ENCODE assay signal across 10 cellular contexts in the genomic region with DNA sequence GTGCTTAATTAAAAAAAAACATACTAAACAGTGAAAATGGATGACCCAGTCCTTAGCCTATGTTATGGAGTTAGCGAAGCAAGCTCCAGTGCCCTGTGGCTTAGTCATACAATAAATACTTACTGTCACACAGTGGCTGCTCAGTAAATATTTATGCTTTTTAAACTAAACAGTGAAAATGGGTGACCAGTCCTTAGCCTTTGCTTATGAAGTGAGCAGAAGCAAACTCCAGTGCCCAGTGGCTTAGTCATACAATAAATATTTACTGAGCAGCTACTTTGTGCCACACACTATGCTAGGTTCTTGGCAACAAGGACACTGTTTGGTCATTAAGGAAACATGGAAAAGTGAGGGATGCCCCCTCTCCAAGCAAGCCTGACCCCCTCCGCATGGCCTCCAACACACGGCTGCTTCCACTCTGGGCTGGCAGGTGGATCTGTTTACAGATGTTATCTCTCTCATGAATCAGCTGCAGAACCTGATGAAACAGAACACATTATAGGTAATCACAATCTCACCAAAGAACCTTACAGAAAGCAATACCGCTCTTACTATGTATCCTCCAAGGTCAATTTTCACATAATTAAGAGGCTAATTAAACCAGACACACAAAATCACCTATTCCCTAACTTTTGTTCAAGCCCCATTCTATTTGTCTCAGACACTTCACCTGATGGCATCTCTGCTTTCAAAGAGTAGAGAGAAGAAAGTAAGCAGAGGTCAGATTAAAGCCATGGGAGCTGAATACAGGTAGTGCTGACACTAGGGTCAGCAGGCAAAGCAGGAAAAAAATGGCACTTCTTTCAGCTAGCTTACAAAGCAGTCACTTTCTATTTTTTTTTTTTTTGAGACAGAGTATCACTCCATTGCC. TPM values are rescaled to one million over a fixed set of nuclear protein-coding genes. Genes with fewer than 3 reads are reported as not detected.
DNase-seq lines count a peak whose midpoint lies in the region; ATAC-seq, FAIRE-seq and TF ChIP-seq lines count a peak whose summit lies in the region.
"Had no signal": no experiment of that assay in that cellular context is flagged by ENCODE, and none has a peak within 500 bp of the region (broad histone marks: within the 10 kb centered on the region; RNA-seq: fewer than 3 reads in every experiment).

No MANE protein-coding gene starts in this region.

- BruUV-seq in A673 (replicated peaks; lab: Mats Ljungman, UMichigan) = no TSS peak

- no peaks in the 10 kb centered on the region; a peak in 1 of 4 replicates for H3K4me1 ChIP-seq in SK-N-SH (ENCODE audit: control insufficient read depth in 1 of 2, insufficient read depth in 2 of 2, low read depth in 1 of 2, low read length in 1 of 2)
- peaks cover 24% of the 10 kb centered on the region for H3K4me1 ChIP-seq in SJSA1 (replicated peaks)
- H3K4me1 ChIP-seq in A673 (ENCODE audit: insufficient read depth, low read length, poor library complexity, severe bottlenecking) = no peaks in the 10 kb centered on the region

- no peak overlapping the region for H3K4me3 ChIP-seq in SK-N-SH (ENCODE audit: low read depth in 2 of 2, low read length in 1 of 2)
- H3K4me3 ChIP-seq in SJSA1 = no peak overlapping the region
- no peak overlapping the region for H3K4me3 ChIP-seq in foreskin fibroblast (ENCODE audit: low read depth in 1 of 2, low read length in 2 of 2)
- no peak overlapping the region for H3K4me3 ChIP-seq in A673 (ENCODE audit: low read depth, low read length, poor library complexity, severe bottlenecking)
- H3K4me3 ChIP-seq: BLaER1 had no signal

- H3K79me2 ChIP-seq in SK-N-SH (ENCODE audit: insufficient read depth) = no peaks in the 10 kb centered on the region

- CTCF ChIA-PET in SK-N-SH (lab: Yijun Ruan, JAX) (interaction anchor here (1.7 kb wide), 1 partner anchor 22 kb away, joined by 6 read pairs; no protein-coding TSS in a partner anchor), A673 (lab: Charles Lee) (interaction anchor here (0.6 kb wide), 1 partner anchor 78 kb away, joined by 3 read pairs; no protein-coding TSS in a partner anchor)

- peaks cover 17 to 54% of the 10 kb centered on the region in 2 experiments for H3K36me3 ChIP-seq in SK-N-SH (replicated peaks in 1 of 2; ENCODE audit: control insufficient read depth in 1 of 2, insufficient read depth in 2 of 2, low read length in 1 of 2)
- peaks cover 45% of the 10 kb centered on the region for H3K36me3 ChIP-seq in SJSA1
- H3K36me3 ChIP-seq in A673 (ENCODE audit: insufficient read depth, low read length, poor library complexity, severe bottlenecking) = peaks cover 35% of the 10 kb centered on the region

- no peak overlapping the region for H3K4me2 ChIP-seq in SK-N-SH
- H3K4me2 ChIP-seq: BLaER1 had no signal

- peak; percentile 74 for ATAC-seq in SK-N-SH treated with all-trans-retinoic acid at 6 μM for 48 hours
- no peak for ATAC-seq in HG03442 (IDR thresholded peaks at IDR 0.05; ENCODE audit: unreplicated experiment)

- H4K20me1 ChIP-seq in SK-N-SH (ENCODE audit: insufficient read depth) = no peaks in the 10 kb centered on the region
- H4K20me1 ChIP-seq: BLaER1 had no signal

- no peak overlapping the region for H2AFZ ChIP-seq in SK-N-SH (ENCODE audit: low read depth)

- H3K27ac ChIP-seq in SK-N-SH (ENCODE audit: low read depth in 2 of 2, low read length in 1 of 2) (peak overlapping the region in 1 of 2 experiments; percentile 31; a peak in 1 of 4 replicates), SJSA1 (peak overlapping the region; percentile 43; the same call in 1 of the 2 replicates), A673 (ENCODE audit: low read depth, low read length, poor library complexity, severe bottlenecking) (no peak overlapping the region)
- H3K27ac ChIP-seq: BLaER1 had no signal

- intact Hi-C loops in A673 (cut with micrococcal nuclease; ENCODE audit: unreplicated experiment) = no loop called here

- H3K27me3 ChIP-seq in SK-N-SH (ENCODE audit: insufficient read depth) (no peaks in the 10 kb centered on the region), SJSA1 (replicated peaks) (no peaks in the 10 kb centered on the region), A673 (replicated peaks; ENCODE audit: insufficient read depth, low read depth, low read length, poor library complexity) (no peaks in the 10 kb centered on the region)
- H3K27me3 ChIP-seq: BLaER1 had no signal

- H3K9ac ChIP-seq in SK-N-SH = no peak overlapping the region
- H3K9ac ChIP-seq: BLaER1 had no signal

- no peak for TF ChIP-seq CTCF in SK-N-SH (IDR thresholded peaks at IDR 0.05)
- no peak for TF ChIP-seq CTCF in foreskin fibroblast (IDR thresholded peaks at IDR 0.05; ENCODE audit: low read depth, low read length)
- no peak for TF ChIP-seq CTCF in A673 (conservative IDR thresholded peaks at IDR 0.05; ENCODE audit: low read depth, low read length)

- peaks cover 12% of the 10 kb centered on the region for H3F3A ChIP-seq in SK-N-SH (replicated peaks; ENCODE audit: insufficient read depth)

- WGBS in SK-N-SH (ENCODE audit: low lambda C conversion rate) = 71% methylated on average over 4 of the region's 4 CpGs

- no peak for TF ChIP-seq RAD21 in SK-N-SH (IDR thresholded peaks at IDR 0.05; ENCODE audit: low read length)

- H3K9me2 ChIP-seq in SK-N-SH = no peaks in the 10 kb centered on the region

- DNase-seq in SK-N-SH (no peak), SJSA1 (ENCODE audit: low read depth in 1 of 2, low spot score in 2 of 2) (peak; percentile 81 to 90), foreskin fibroblast (peak; percentile 56 to 65), urothelium cell line (ENCODE audit: low spot score) (peak; percentile 26), cerebellar nuclear complex (lab: John Stamatoyannopoulos, UW) (no peak), A673 (ENCODE audit: low spot score) (no peak)
- DNase-seq: NCI-H345 had no signal

- POLR2A ChIA-PET in SK-N-SH (lab: Yijun Ruan, JAX) (no interaction called here), A673 (lab: Charles Lee; ENCODE audit: low non-redundant PET) (no interaction called here)

- no peak for FAIRE-seq in urothelium cell line (lab: Jason Lieb, UNC)

- TF ChIP-seq EP300 in SK-N-SH (IDR thresholded peaks at IDR 0.05; ENCODE audit: borderline replicate concordance in 1 of 2, low read depth in 1 of 2, low read length in 1 of 2) = no peak

- no peaks in the 10 kb centered on the region for H3K9me3 ChIP-seq in SK-N-SH
- H3K9me3 ChIP-seq in SJSA1 (replicated peaks) = no peaks in the 10 kb centered on the region
- no peaks in the 10 kb centered on the region for H3K9me3 ChIP-seq in A673 (ENCODE audit: low read depth, low read length, poor library complexity, severe bottlenecking)

TF ChIP-seq in SK-N-SH treated with all-trans-retinoic acid at 6 μM for 48 hours, 23 proteins besides CTCF, POLR2A, EP300 and RAD21 (continues in another document):
- TF ChIP-seq TCF4 (CRISPR knock-in tag; IDR thresholded peaks at IDR 0.05; ENCODE audit: borderline replicate concordance) = no peak
- no peak for TF ChIP-seq CREB5 (CRISPR knock-in tag; IDR thresholded peaks at IDR 0.05; ENCODE audit: low read depth)
- TF ChIP-seq ZNF565 (CRISPR knock-in tag; conservative IDR thresholded peaks at IDR 0.05; ENCODE audit: low read depth) = no peak
- TF ChIP-seq SNAI2 (CRISPR knock-in tag; IDR thresholded peaks at IDR 0.05) = no peak

TF ChIP-seq in SK-N-SH, 30 proteins besides CTCF, POLR2A, EP300 and RAD21:
- TF ChIP-seq, protein P1, sequence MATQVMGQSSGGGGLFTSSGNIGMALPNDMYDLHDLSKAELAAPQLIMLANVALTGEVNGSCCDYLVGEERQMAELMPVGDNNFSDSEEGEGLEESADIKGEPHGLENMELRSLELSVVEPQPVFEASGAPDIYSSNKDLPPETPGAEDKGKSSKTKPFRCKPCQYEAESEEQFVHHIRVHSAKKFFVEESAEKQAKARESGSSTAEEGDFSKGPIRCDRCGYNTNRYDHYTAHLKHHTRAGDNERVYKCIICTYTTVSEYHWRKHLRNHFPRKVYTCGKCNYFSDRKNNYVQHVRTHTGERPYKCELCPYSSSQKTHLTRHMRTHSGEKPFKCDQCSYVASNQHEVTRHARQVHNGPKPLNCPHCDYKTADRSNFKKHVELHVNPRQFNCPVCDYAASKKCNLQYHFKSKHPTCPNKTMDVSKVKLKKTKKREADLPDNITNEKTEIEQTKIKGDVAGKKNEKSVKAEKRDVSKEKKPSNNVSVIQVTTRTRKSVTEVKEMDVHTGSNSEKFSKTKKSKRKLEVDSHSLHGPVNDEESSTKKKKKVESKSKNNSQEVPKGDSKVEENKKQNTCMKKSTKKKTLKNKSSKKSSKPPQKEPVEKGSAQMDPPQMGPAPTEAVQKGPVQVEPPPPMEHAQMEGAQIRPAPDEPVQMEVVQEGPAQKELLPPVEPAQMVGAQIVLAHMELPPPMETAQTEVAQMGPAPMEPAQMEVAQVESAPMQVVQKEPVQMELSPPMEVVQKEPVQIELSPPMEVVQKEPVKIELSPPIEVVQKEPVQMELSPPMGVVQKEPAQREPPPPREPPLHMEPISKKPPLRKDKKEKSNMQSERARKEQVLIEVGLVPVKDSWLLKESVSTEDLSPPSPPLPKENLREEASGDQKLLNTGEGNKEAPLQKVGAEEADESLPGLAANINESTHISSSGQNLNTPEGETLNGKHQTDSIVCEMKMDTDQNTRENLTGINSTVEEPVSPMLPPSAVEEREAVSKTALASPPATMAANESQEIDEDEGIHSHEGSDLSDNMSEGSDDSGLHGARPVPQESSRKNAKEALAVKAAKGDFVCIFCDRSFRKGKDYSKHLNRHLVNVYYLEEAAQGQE (IDR thresholded peaks at IDR 0.05; ENCODE audit: low read depth, low read length) = no peak
- TF ChIP-seq, protein P2, sequence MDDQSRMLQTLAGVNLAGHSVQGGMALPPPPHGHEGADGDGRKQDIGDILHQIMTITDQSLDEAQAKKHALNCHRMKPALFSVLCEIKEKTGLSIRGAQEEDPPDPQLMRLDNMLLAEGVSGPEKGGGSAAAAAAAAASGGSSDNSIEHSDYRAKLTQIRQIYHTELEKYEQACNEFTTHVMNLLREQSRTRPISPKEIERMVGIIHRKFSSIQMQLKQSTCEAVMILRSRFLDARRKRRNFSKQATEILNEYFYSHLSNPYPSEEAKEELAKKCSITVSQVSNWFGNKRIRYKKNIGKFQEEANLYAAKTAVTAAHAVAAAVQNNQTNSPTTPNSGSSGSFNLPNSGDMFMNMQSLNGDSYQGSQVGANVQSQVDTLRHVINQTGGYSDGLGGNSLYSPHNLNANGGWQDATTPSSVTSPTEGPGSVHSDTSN (IDR thresholded peaks at IDR 0.05) = no peak
- TF ChIP-seq ELF1 (IDR thresholded peaks at IDR 0.05) (no peak), RFX5 (IDR thresholded peaks at IDR 0.05; ENCODE audit: low read length) (no peak), NFIC (IDR thresholded peaks at IDR 0.05; ENCODE audit: borderline replicate concordance) (no peak), FOXM1 (IDR thresholded peaks at IDR 0.05; ENCODE audit: low read depth) (no peak), TAF1 (IDR thresholded peaks at IDR 0.05; ENCODE audit: borderline replicate concordance, low read depth, low read length) (no peak), GATA2 (CRISPR knock-in tag; IDR thresholded peaks at IDR 0.05) (no peak)

RNA-seq across cellular contexts. Expression of gene CDK5RAP1, which starts 27.3 kb away (rescaled TPM):
- polyA plus RNA-seq in SK-N-SH (2012; rRNA removed) = 30.5 and 33.2 TPM in 2 replicates
- polyA plus RNA-seq in SK-N-SH (2012; cell fraction: cytosol; rRNA removed) = 18.8 and 23.6 TPM in 2 replicates
- polyA plus RNA-seq in SK-N-SH (2012; cell fraction: nucleus; rRNA removed) = 52.5 and 75.1 TPM in 2 replicates
- 35.6 and 41.7 TPM in 2 replicates for total RNA-seq in SJSA1 (2014; rRNA removed; shearing (Covaris generic))
- total RNA-seq in A673 (2021) = 52.7 and 62.1 TPM in 2 replicates

Comparison
In these comparisons a context has a peak if more than half of its experiments do, and no peak if none do; other contexts are left out.
1. DNase-seq: peak in SJSA1 (2 of 2), foreskin fibroblast (2 of 2) and urothelium cell line (single experiment); none in SK-N-SH (single experiment), cerebellar nuclear complex (0 of 2) and A673 (single experiment).